8 cellular contexts compared by ENCODE assay signal in the genomic region with DNA sequence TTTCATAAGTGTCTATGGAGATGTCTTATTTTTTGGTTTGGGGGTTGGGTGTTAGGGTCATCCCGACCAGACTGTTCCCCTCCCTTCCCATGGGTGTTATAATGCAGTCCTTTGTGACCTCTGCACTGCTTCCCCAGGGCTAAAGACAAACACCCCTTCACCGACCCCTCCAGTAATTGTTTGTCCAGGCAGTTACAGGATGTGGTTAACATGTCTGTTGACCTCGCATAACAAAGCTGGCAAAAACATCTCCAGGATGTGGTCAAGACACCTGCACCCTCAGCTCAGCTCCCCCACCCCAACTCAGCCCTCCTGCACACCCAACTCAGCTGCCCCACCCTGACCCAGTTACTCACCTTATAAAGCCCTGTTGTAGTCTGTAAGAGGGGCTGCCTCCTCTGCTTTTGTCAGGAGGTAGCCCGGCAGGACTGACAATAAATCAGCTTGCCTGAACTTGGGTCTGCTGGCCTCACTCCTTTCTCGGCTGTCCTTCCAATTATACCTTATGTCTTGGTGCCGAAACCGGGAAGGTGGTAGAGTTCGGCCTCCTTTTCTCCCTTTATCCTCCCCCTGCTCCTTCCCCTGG.
DNase-seq lines count a peak whose midpoint lies in the region; ATAC-seq, FAIRE-seq and TF ChIP-seq lines count a peak whose summit lies in the region.

No MANE protein-coding gene starts in this region.

- no peak for TF ChIP-seq CTCF in Loucy (conservative IDR thresholded peaks at IDR 0.05; ENCODE audit: low read length)
- no peak for TF ChIP-seq CTCF in endothelial cell of umbilical vein (IDR thresholded peaks at IDR 0.05; ENCODE audit: extremely low read depth in 1 of 2, insufficient read depth in 1 of 2, low read depth in 1 of 2, low read length in 2 of 2)
- no peak for TF ChIP-seq CTCF in omental fat pad (IDR thresholded peaks at IDR 0.05)
- TF ChIP-seq CTCF in brain microvascular endothelial cell (IDR thresholded peaks at IDR 0.05; ENCODE audit: low read depth, low read length, missing control alignments), result no peak
- no peak for TF ChIP-seq CTCF in nephron progenitor cell (IDR thresholded peaks at IDR 0.05)

- H3K27ac Mint-ChIP-seq in nephron progenitor cell, result no peak overlapping the region

- TF ChIP-seq POLR2A in endothelial cell of umbilical vein (IDR thresholded peaks at IDR 0.05; ENCODE audit: low read depth, low read length), result no peak

- H3K4me2 ChIP-seq in Loucy (ENCODE audit: low read depth, low read length, poor library complexity, severe bottlenecking), result peak overlapping the region; percentile 73
- H3K4me2 ChIP-seq in endothelial cell of umbilical vein (ENCODE audit: insufficient read depth, low read length), result no peak overlapping the region

- no TSS peak for BruUV-seq in endothelial cell of umbilical vein (replicated peaks; lab: Mats Ljungman, UMichigan)

- H3K36me3 ChIP-seq in Loucy (ENCODE audit: insufficient read depth, low read length), result no peaks in the 10 kb centered on the region
- no peaks in the 10 kb centered on the region for H3K36me3 ChIP-seq in endothelial cell of umbilical vein (ENCODE audit: control insufficient read depth in 2 of 2, extremely low read depth in 1 of 2, insufficient read depth in 2 of 2, low read length in 2 of 2)
- no peaks in the 10 kb centered on the region for H3K36me3 ChIP-seq in brain microvascular endothelial cell (replicated peaks)

- CTCF ChIA-PET in endothelial cell of umbilical vein (lab: Charles Lee), result no interaction called here

- no peak overlapping the region for H3K27ac ChIP-seq in endothelial cell of umbilical vein (ENCODE audit: insufficient read depth, low read depth, low read length)
- no peak overlapping the region for H3K27ac ChIP-seq in brain microvascular endothelial cell

- peaks cover 20% of the 10 kb centered on the region for H3K9me3 Mint-ChIP-seq in nephron progenitor cell

- POLR2A ChIA-PET in endothelial cell of umbilical vein (lab: Charles Lee), result interaction anchor here (1.0 kb wide), 1 partner anchor 102 kb away, joined by 3 read pairs; a partner anchor contains a TSS

- H3K79me2 ChIP-seq in Loucy (ENCODE audit: insufficient read depth, low read length) (no peaks in the 10 kb centered on the region), endothelial cell of umbilical vein (ENCODE audit: control insufficient read depth, insufficient read depth, low read length) (no peaks in the 10 kb centered on the region)

- no peaks in the 10 kb centered on the region for H3F3A ChIP-seq in Loucy (ENCODE audit: low read depth)

- H3K4me1 ChIP-seq in Loucy (ENCODE audit: insufficient read depth, low read length, poor library complexity, severe bottlenecking), result peaks cover 44% of the 10 kb centered on the region
- H3K4me1 ChIP-seq in endothelial cell of umbilical vein (ENCODE audit: control insufficient read depth, extremely low read depth, insufficient read depth, low read length), result peaks cover 4% of the 10 kb centered on the region

- DNase-seq in endothelial cell of umbilical vein (ENCODE audit: low read depth, low spot score) (peak; percentile 65), omental fat pad (ENCODE audit: low spot score) (no peak), brain microvascular endothelial cell (no peak), mucosa of gallbladder (ENCODE audit: low spot score) (no peak), nephron progenitor cell (no peak)

- H2AFZ ChIP-seq in Loucy (ENCODE audit: low read length) (peak overlapping the region; percentile 39), endothelial cell of umbilical vein (ENCODE audit: low read depth, low read length) (no peak overlapping the region)

- H3K9me2 ChIP-seq in Loucy (replicated peaks; ENCODE audit: low read depth, low read length), result no peaks in the 10 kb centered on the region

- H3K36me3 Mint-ChIP-seq in nephron progenitor cell (ENCODE audit: low read depth), result no peaks in the 10 kb centered on the region

- FAIRE-seq in endothelial cell of umbilical vein (lab: Jason Lieb, UNC), result no peak

- H3K27me3 ChIP-seq in Loucy (ENCODE audit: insufficient read depth, low read length, poor library complexity, severe bottlenecking) (no peaks in the 10 kb centered on the region), endothelial cell of umbilical vein (ENCODE audit: control insufficient read depth in 2 of 2, insufficient read depth in 2 of 2, low read length in 2 of 2) (no peaks in the 10 kb centered on the region), brain microvascular endothelial cell (replicated peaks) (no peaks in the 10 kb centered on the region)

- H3K9ac ChIP-seq in Loucy (ENCODE audit: low read depth, low read length, poor library complexity, severe bottlenecking) (peak overlapping the region; percentile 74), endothelial cell of umbilical vein (replicated peaks; ENCODE audit: extremely low read depth, insufficient read depth, low read length) (no peak overlapping the region)

- H3K27me3 Mint-ChIP-seq in nephron progenitor cell (ENCODE audit: low read depth, poor library complexity), result peaks cover 4% of the 10 kb centered on the region

- H3K4me1 Mint-ChIP-seq in nephron progenitor cell, result peaks cover 16% of the 10 kb centered on the region

- H3K4me3 Mint-ChIP-seq in nephron progenitor cell, result no peak overlapping the region

- dilution Hi-C loops in endothelial cell of umbilical vein (cut with MboI; ENCODE audit: extremely low pct_ligation_motif_present, low sequenced_read_pairs), result no loop called here

- H3K4me3 ChIP-seq in Loucy (ENCODE audit: low read length, poor library complexity, severe bottlenecking), result peak overlapping the region; percentile 57
- no peak overlapping the region for H3K4me3 ChIP-seq in endothelial cell of umbilical vein (replicated peaks in 1 of 3; ENCODE audit: insufficient read depth in 1 of 3, low read depth in 1 of 3, low read length in 3 of 3)
- no peak overlapping the region for H3K4me3 ChIP-seq in brain microvascular endothelial cell (ENCODE audit: low read depth, low read length)

- intact Hi-C loops in endothelial cell of umbilical vein (cut with micrococcal nuclease), result no loop called here

- H3K9me3 ChIP-seq in Loucy (ENCODE audit: insufficient read depth, low read depth, low read length) (no peaks in the 10 kb centered on the region), endothelial cell of umbilical vein (replicated peaks; ENCODE audit: control insufficient read depth, insufficient read depth, low read length) (no peaks in the 10 kb centered on the region)

- in situ Hi-C loops in brain microvascular endothelial cell (cut with HindIII; ENCODE audit: low pct_ligation_motif_present, low sequenced_read_pairs), result no loop called here

- ATAC-seq in GM18499 (IDR thresholded peaks at IDR 0.05; ENCODE audit: insufficient read depth, unreplicated experiment) (peak; percentile 86), GM21576 (IDR thresholded peaks at IDR 0.05; ENCODE audit: unreplicated experiment) (peak; percentile 97), omental fat pad (ENCODE audit: low FRiP score) (no peak)

- H4K20me1 ChIP-seq in Loucy (ENCODE audit: insufficient read depth, low read length, poor library complexity, severe bottlenecking) (no peaks in the 10 kb centered on the region), endothelial cell of umbilical vein (replicated peaks; ENCODE audit: control insufficient read depth, extremely low read depth, insufficient read depth, low read length) (no peaks in the 10 kb centered on the region)

- H3K9me1 ChIP-seq in endothelial cell of umbilical vein (replicated peaks; ENCODE audit: control insufficient read depth, extremely low read depth, insufficient read depth, low read length), result no peaks in the 10 kb centered on the region

TF ChIP-seq in endothelial cell of umbilical vein, 7 proteins besides CTCF, POLR2A, EP300 and RAD21:
- TF ChIP-seq FOS (IDR thresholded peaks at IDR 0.05; ENCODE audit: borderline replicate concordance, insufficient read depth, low read length) (peak; percentile 25), EZH2 (IDR thresholded peaks at IDR 0.05; ENCODE audit: borderline replicate concordance, low read depth, low read length, severe bottlenecking) (no peak), POLR2AphosphoS5 (IDR thresholded peaks at IDR 0.05; ENCODE audit: insufficient read depth, low read depth, low read length) (peak; percentile 82)
